8 cellular contexts compared by ENCODE assay signal in genomic region chr1:205591522-205592351, GRCh38.
A peak's percentile ranks its signal among the peaks of the same experiment; 100 is the strongest.
DNase-seq lines count a peak whose midpoint lies in the region; ATAC-seq and TF ChIP-seq lines count a peak whose summit lies in the region.

No MANE protein-coding gene starts in this region.

- DNase-seq in AML-193 (lab: John Stamatoyannopoulos, UW), result peak; percentile 80 to 82
- peak; percentile 75 for DNase-seq in NCI-H510A (lab: John Stamatoyannopoulos, UW)
- DNase-seq in activated CD4-positive, alpha-beta T cell treated with anti-CD3 and anti-CD28 coated beads for 4 hours, result peak; percentile 80 to 91
- peak; percentile 93 for DNase-seq in left kidney (ENCODE audit: low read depth, low spot score)
- DNase-seq in stimulated activated CD4-positive, alpha-beta T cell treated with anti-CD3 and anti-CD28 coated beads, Interleukin-2, amount 100 ng/mL, for 24 hours, result peak; percentile 95

- ATAC-seq in HG03439 (IDR thresholded peaks at IDR 0.05; ENCODE audit: unreplicated experiment), result peak; percentile 72

- peak; percentile 35 for TF ChIP-seq POLR2A in GM19099 (IDR thresholded peaks at IDR 0.05; ENCODE audit: extremely low read depth, insufficient read length, low read depth)

- peak overlapping the region; percentile 4 for H3K27ac ChIP-seq in cingulate gyrus (ENCODE audit: low read depth, low read length)

Comparison
In these comparisons a context has a peak if more than half of its experiments do, and no peak if none do; other contexts are left out.
1. Peak in every context shown above with its lines: DNase-seq, ATAC-seq and H3K27ac ChIP-seq.